Comparison of ENCODE assay signal across 11 cellular contexts in genomic region chr5:142507528-142507927, GRCh38.
DNase-seq lines count a peak whose midpoint lies in the region; ATAC-seq, FAIRE-seq and TF ChIP-seq lines count a peak whose summit lies in the region.
"Had no signal": no experiment of that assay in that cellular context is flagged by ENCODE, and none has a peak within 500 bp of the region (broad histone marks: within the 10 kb centered on the region; RNA-seq: fewer than 3 reads in every experiment).

No MANE protein-coding gene starts in this region.

- no peaks in the 10 kb centered on the region for H3F3A ChIP-seq in smooth muscle cell (ENCODE audit: low read depth)

- H3K36me3 ChIP-seq in bronchial epithelial cell (ENCODE audit: control insufficient read depth, insufficient read depth, low read length) (no peaks in the 10 kb centered on the region), smooth muscle cell (ENCODE audit: low read depth) (no peaks in the 10 kb centered on the region), right atrium auricular region (no peaks in the 10 kb centered on the region)

- WGBS in smooth muscle cell (ENCODE audit: low lambda C conversion rate) = 74% methylated on average over 9 of the region's 9 CpGs

- H3K9me3 ChIP-seq in smooth muscle cell (replicated peaks; ENCODE audit: low read depth) (no peaks in the 10 kb centered on the region), right atrium auricular region (no peaks in the 10 kb centered on the region)

- peak; percentile 1 for DNase-seq in activated T-cell treated with anti-CD3 and anti-CD28 coated beads for 24 hours (ENCODE audit: low read depth)
- no peak for DNase-seq in activated T-cell treated with anti-CD3 and anti-CD28 coated beads, Interleukin-2, amount 50 U/mL, for 1 hour
- peak; percentile 79 for DNase-seq in bronchial epithelial cell (ENCODE audit: low read depth)
- DNase-seq in smooth muscle cell (lab: John Stamatoyannopoulos, UW; ENCODE audit: unreplicated experiment) = no peak
- DNase-seq in DMS79 treated with DMSO at 0.1 percent for 48 hours (lab: John Stamatoyannopoulos, UW) = no peak
- no peak for DNase-seq in right atrium auricular region (ENCODE audit: low spot score)
- DNase-seq: dorsolateral prefrontal cortex; naive thymus-derived CD8-positive, alpha-beta T cell; T-helper 17 cell had no signal

- peak overlapping the region; percentile 62 for H3K4me2 ChIP-seq in smooth muscle cell

- no peak overlapping the region for H2AFZ ChIP-seq in smooth muscle cell (ENCODE audit: low read depth)

- ATAC-seq in HG03095 (IDR thresholded peaks at IDR 0.05; ENCODE audit: unreplicated experiment) (peak; percentile 62), GM19455 (IDR thresholded peaks at IDR 0.05; ENCODE audit: unreplicated experiment) (no peak)
- ATAC-seq: naive thymus-derived CD8-positive, alpha-beta T cell; T-helper 17 cell had no signal

- H3K27ac ChIP-seq in smooth muscle cell (ENCODE audit: low read depth) (peak overlapping the region; percentile 28), right atrium auricular region (peak overlapping the region in 1 of 2 donors; percentile 8)

- H3K4me3 ChIP-seq in bronchial epithelial cell (ENCODE audit: low read depth, low read length) (no peak overlapping the region), smooth muscle cell (peak overlapping the region; percentile 3), right atrium auricular region (no peak overlapping the region)
- H3K4me3 ChIP-seq: dorsolateral prefrontal cortex had no signal

- H3K4me1 ChIP-seq in smooth muscle cell (ENCODE audit: low read depth) = peaks cover 9% of the 10 kb centered on the region
- H3K4me1 ChIP-seq in right atrium auricular region = peaks cover 0 to 18% of the 10 kb centered on the region in 2 donors

- H3K79me2 ChIP-seq in smooth muscle cell (ENCODE audit: low read depth) = no peaks in the 10 kb centered on the region

- no peak overlapping the region for H3K9ac ChIP-seq in smooth muscle cell (ENCODE audit: low read depth)

- FAIRE-seq in bronchial epithelial cell (lab: Jason Lieb, UNC) = peak; percentile 7

- TF ChIP-seq CTCF in bronchial epithelial cell (IDR thresholded peaks at IDR 0.05; ENCODE audit: insufficient read depth, low read length, severe bottlenecking) = no peak
- no peak for TF ChIP-seq CTCF in smooth muscle cell (IDR thresholded peaks at IDR 0.05; ENCODE audit: borderline replicate concordance, insufficient read depth, poor library complexity, severe bottlenecking)
- no peak for TF ChIP-seq CTCF in right atrium auricular region (IDR thresholded peaks at IDR 0.05)

- H4K20me1 ChIP-seq in smooth muscle cell (ENCODE audit: low read depth) = no peaks in the 10 kb centered on the region

- H3K27me3 ChIP-seq in bronchial epithelial cell (ENCODE audit: control insufficient read depth, insufficient read depth, low read length) (no peaks in the 10 kb centered on the region), smooth muscle cell (ENCODE audit: low read depth) (no peaks in the 10 kb centered on the region), right atrium auricular region (no peaks in the 10 kb centered on the region)
- H3K27me3 ChIP-seq: dorsolateral prefrontal cortex had no signal

Comparison
In these comparisons a context has a peak if more than half of its experiments do, and no peak if none do; other contexts are left out.
1. DNase-seq: peak in activated T-cell treated with anti-CD3 and anti-CD28 coated beads for 24 hours (single experiment) and bronchial epithelial cell (single experiment); none in activated T-cell treated with anti-CD3 and anti-CD28 coated beads, Interleukin-2, amount 50 U/mL, for 1 hour (single experiment), smooth muscle cell (single experiment), DMS79 treated with DMSO at 0.1 percent for 48 hours (single experiment) and right atrium auricular region (single experiment).